8 cellular contexts compared by ENCODE assay signal in the genomic region with DNA sequence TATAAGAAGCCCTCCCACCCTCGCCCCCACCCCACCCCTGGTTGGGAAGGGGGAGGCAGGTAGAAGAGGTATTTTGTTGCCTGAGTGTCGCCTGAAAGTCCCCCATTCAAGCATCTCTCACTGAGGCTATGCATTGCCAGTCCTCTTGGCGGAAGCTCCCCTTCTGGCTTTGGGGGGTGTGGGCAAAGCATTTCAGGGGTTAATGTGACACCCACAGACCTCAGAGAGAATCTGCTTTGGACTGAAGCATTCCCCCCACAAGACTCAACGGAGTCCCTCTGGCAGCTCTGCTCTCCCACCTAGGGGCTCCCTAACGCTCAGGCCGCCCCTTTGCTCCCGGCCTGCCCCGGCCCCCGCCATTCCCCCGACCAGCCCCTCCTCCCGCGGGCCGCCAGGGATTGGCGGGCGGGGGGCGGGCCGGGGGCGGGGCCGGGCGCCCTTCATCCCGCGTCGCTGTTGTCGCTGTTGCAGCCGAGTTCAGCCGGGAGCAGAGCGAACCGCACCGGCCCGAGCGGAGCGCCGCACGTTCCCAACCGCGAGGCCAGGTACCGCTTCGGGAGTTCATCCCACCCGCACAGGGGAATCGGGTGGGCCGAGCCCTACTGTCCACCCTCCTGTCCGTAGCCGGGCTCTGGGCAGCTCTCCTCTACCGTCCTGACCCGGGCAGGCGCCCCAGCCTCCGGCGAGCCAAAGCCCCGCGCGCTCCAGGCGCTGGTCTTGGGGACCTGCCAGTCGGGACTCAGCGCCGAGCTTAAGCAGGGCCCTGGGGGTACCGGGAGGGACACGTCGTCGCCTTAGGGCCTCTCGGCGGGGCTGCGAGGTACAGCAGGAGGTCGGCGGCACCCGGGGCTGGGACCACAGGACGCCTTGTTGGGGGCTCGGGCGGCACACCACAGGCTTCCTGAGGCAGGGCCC. TPM values are rescaled to one million over a fixed set of nuclear protein-coding genes. Genes with fewer than 3 reads are reported as not detected.
DNase-seq lines count a peak whose midpoint lies in the region; TF ChIP-seq lines count a peak whose summit lies in the region.

A gene (plus strand): TSS at position 468 of the 915 bp plus-strand sequence. CDS start 8,929 bp downstream, outside the sequence.

- peak within 1 kb of the TSS; percentile 50 for H2AFZ ChIP-seq in hepatocyte

- peak; percentile 21 for DNase-seq in activated CD4-positive, alpha-beta T cell treated with anti-CD3 and anti-CD28 coated beads for 48 hours
- no peak for DNase-seq in activated CD4-positive, alpha-beta T cell treated with anti-CD3 and anti-CD28 coated beads, Interleukin-2, amount 50 U/mL, for 1 hour
- DNase-seq in activated naive CD4-positive, alpha-beta T cell treated with anti-CD3 and anti-CD28 coated beads, Interleukin-2, amount 50 U/mL, for 16 hours: peak; percentile 34
- peak; percentile 72 for DNase-seq in hepatocyte (ENCODE audit: low spot score)
- DNase-seq in NOMO-1 (lab: John Stamatoyannopoulos, UW; ENCODE audit: unreplicated experiment in 2 of 2): no peak
- DNase-seq in lower leg skin (ENCODE audit: low spot score in 2 of 2): no peak
- no peak for DNase-seq in T1000 (lab: John Stamatoyannopoulos, UW)

- H3K4me1 ChIP-seq in hepatocyte (ENCODE audit: insufficient read depth) (peaks cover 14% of the 10 kb centered on the region), skeletal muscle tissue (ENCODE audit: control insufficient read depth in 3 of 3, insufficient read depth in 3 of 3, low read length in 3 of 3) (peaks cover 26 to 57% (median 55%) of the 10 kb centered on the region in 3 donors)

- no peak for TF ChIP-seq POLR2A in lower leg skin (IDR thresholded peaks at IDR 0.05)

- H3K9me3 ChIP-seq in hepatocyte (ENCODE audit: low read depth) (no peaks in the 10 kb centered on the region), skeletal muscle tissue (ENCODE audit: control insufficient read depth in 3 of 3, low read length in 3 of 3) (no peaks in the 10 kb centered on the region)

- H4K20me1 ChIP-seq in hepatocyte (ENCODE audit: insufficient read depth, poor library complexity, severe bottlenecking): no peaks in the 10 kb centered on the region

- intact Hi-C loops in lower leg skin (cut with DNase I; ENCODE audit: low total_unique reads): no loop called here

- no peaks in the 10 kb centered on the region for H3K9me2 ChIP-seq in hepatocyte (replicated peaks; ENCODE audit: insufficient read depth)

- no peaks in the 10 kb centered on the region for H3K79me2 ChIP-seq in hepatocyte

- H3K9ac ChIP-seq in skeletal muscle tissue (ENCODE audit: low read depth in 1 of 3, low read length in 3 of 3): peak within 1 kb of the TSS; percentile 82 to 95 (median 86)

- peak within 1 kb of the TSS; percentile 96 for H3K4me2 ChIP-seq in hepatocyte

- H3K36me3 ChIP-seq in hepatocyte (replicated peaks; ENCODE audit: insufficient read depth, low read depth) (no peaks in the 10 kb centered on the region), skeletal muscle tissue (ENCODE audit: control insufficient read depth in 3 of 3, insufficient read depth in 3 of 3, low read length in 3 of 3) (no peaks in the 10 kb centered on the region)

- TF ChIP-seq CTCF in hepatocyte (IDR thresholded peaks at IDR 0.05; ENCODE audit: poor library complexity) (no peak), lower leg skin (IDR thresholded peaks at IDR 0.05) (no peak)

- WGBS in hepatocyte (ENCODE audit: low lambda C conversion rate, missing lambda C conversion rate): 2% methylated on average over 41 of the region's 68 CpGs
- WGBS in lower leg skin, 2 donors: 4 to 16% methylated on average over 5 to 43 of the region's 68 CpGs

- peak within 1 kb of the TSS; percentile 34 for H3K4me3 ChIP-seq in hepatocyte
- H3K4me3 ChIP-seq in skeletal muscle tissue (ENCODE audit: low read length in 3 of 3): peak within 1 kb of the TSS; percentile 73 to 82 (median 73)
- H3K4me3 ChIP-seq in lower leg skin (ENCODE audit: low read depth, poor library complexity, severe bottlenecking): no peak within 1 kb of the TSS

- H3K27ac ChIP-seq in hepatocyte (peak within 1 kb of the TSS; percentile 9), skeletal muscle tissue (ENCODE audit: low read depth, low read length) (peak within 1 kb of the TSS; percentile 88)

- H3K27me3 ChIP-seq in hepatocyte: peaks cover 30% of the 10 kb centered on the region
- peaks cover 3 to 16% (median 15%) of the 10 kb centered on the region in 3 donors for H3K27me3 ChIP-seq in skeletal muscle tissue (ENCODE audit: control insufficient read depth in 3 of 3, insufficient read depth in 3 of 3, low read length in 3 of 3)

RNA-seq across cellular contexts. Expression of the gene that starts here (rescaled TPM):
- 22.6 and 24.7 TPM in 2 replicates for total RNA-seq in hepatocyte
- 37.9 and 56.6 TPM in 2 replicates for polyA plus RNA-seq in hepatocyte
- total RNA-seq in skeletal muscle tissue: 0.52 TPM
- total RNA-seq in lower leg skin: under 1 TPM in 1 of 4 donors, not detected in 3; 0.62 TPM

Comparison
In these comparisons a context has a peak if more than half of its experiments do, and no peak if none do; other contexts are left out.
1. RNA of the gene that starts here (total RNA-seq): 22.6 to 24.7 TPM in hepatocyte; 0.52 TPM in skeletal muscle tissue (single experiment) and 0.62 TPM in lower leg skin; every median in the first group is over 10 times any median in the second.
2. DNase-seq: peak in activated CD4-positive, alpha-beta T cell treated with anti-CD3 and anti-CD28 coated beads for 48 hours (single experiment), activated naive CD4-positive, alpha-beta T cell treated with anti-CD3 and anti-CD28 coated beads, Interleukin-2, amount 50 U/mL, for 16 hours (single experiment) and hepatocyte (single experiment); none in activated CD4-positive, alpha-beta T cell treated with anti-CD3 and anti-CD28 coated beads, Interleukin-2, amount 50 U/mL, for 1 hour (single experiment), NOMO-1 (0 of 2), lower leg skin (0 of 2) and T1000 (single experiment).